Comparison of ENCODE assay signal across 9 cellular contexts in genomic region chr11:126140932-126141291, GRCh38.
A peak's percentile ranks its signal among the peaks of the same experiment; 100 is the strongest.
DNase-seq lines count a peak whose midpoint lies in the region; ATAC-seq, FAIRE-seq and TF ChIP-seq lines count a peak whose summit lies in the region.
"Had no signal": no experiment of that assay in that cellular context is flagged by ENCODE, and none has a peak within 500 bp of the region (broad histone marks: within the 10 kb centered on the region; RNA-seq: fewer than 3 reads in every experiment).

No MANE protein-coding gene starts in this region.

- TF ChIP-seq CTCF in C4-2B (conservative IDR thresholded peaks at IDR 0.05): no peak
- TF ChIP-seq CTCF in nephron (IDR thresholded peaks at IDR 0.05; ENCODE audit: unreplicated experiment in 3 of 3): no peak
- TF ChIP-seq CTCF in GM13977 (IDR thresholded peaks at IDR 0.05; ENCODE audit: extremely low read depth, insufficient read depth, missing control alignments): no peak

- H3K9me3 Mint-ChIP-seq in nephron: no peaks in the 10 kb centered on the region
- H3K9me3 Mint-ChIP-seq in CD4-positive, alpha-beta memory T cell: no peaks in the 10 kb centered on the region

- no peaks in the 10 kb centered on the region for H3K27me3 Mint-ChIP-seq in nephron (ENCODE audit: low read depth)
- peaks cover 9 to 25% of the 10 kb centered on the region in 2 donors for H3K27me3 Mint-ChIP-seq in CD4-positive, alpha-beta memory T cell

- peak overlapping the region; percentile 0 to 36 (median 4) for H3K4me3 Mint-ChIP-seq in nephron
- H3K4me3 Mint-ChIP-seq in CD4-positive, alpha-beta memory T cell: no peak overlapping the region

- no peaks in the 10 kb centered on the region for H3K36me3 Mint-ChIP-seq in nephron (ENCODE audit: low read depth)
- H3K36me3 Mint-ChIP-seq in CD4-positive, alpha-beta memory T cell: no peaks in the 10 kb centered on the region

- H3K4me1 ChIP-seq in CD4-positive, alpha-beta memory T cell (ENCODE audit: insufficient read depth, low read length): no peaks in the 10 kb centered on the region

- H3K27ac Mint-ChIP-seq in nephron: peak overlapping the region; percentile 90 to 97 (median 95)
- H3K27ac Mint-ChIP-seq in CD4-positive, alpha-beta memory T cell: no peak overlapping the region

- peaks cover 65% of the 10 kb centered on the region for H3K4me1 Mint-ChIP-seq in nephron
- H3K4me1 Mint-ChIP-seq in CD4-positive, alpha-beta memory T cell: no peaks in the 10 kb centered on the region

- POLR2A ChIA-PET in CD4-positive, alpha-beta memory T cell (lab: Charles Lee; ENCODE audit: partially characterized antibody): no interaction called here

- H3K36me3 ChIP-seq in CD4-positive, alpha-beta memory T cell (ENCODE audit: insufficient read depth, low read length): no peaks in the 10 kb centered on the region

- intact Hi-C loops in CD4-positive, alpha-beta memory T cell (cut with micrococcal nuclease): no loop called here

- no peaks in the 10 kb centered on the region for H3K27me3 ChIP-seq in CD4-positive, alpha-beta memory T cell (ENCODE audit: insufficient read depth, low read length)

- CTCF ChIA-PET in CD4-positive, alpha-beta memory T cell (lab: Charles Lee; ENCODE audit: partially characterized antibody): no interaction called here

- no peak overlapping the region for H3K4me3 ChIP-seq in CD4-positive, alpha-beta memory T cell (ENCODE audit: low read length in 2 of 2)

- DNase-seq in NCI-H2029 (lab: John Stamatoyannopoulos, UW) (peak; percentile 63), GM13977 (ENCODE audit: low spot score) (no peak), GM19239 (ENCODE audit: insufficient read length, low spot score) (no peak)
- DNase-seq in CD4-positive, alpha-beta memory T cell: no peak

- FAIRE-seq in endometrium (lab: Jason Lieb, UNC): peak; percentile 63
- no peak for FAIRE-seq in GM19239 (lab: Jason Lieb, UNC)

- no peaks in the 10 kb centered on the region for H3K9me3 ChIP-seq in CD4-positive, alpha-beta memory T cell (ENCODE audit: control insufficient read depth in 1 of 2, low read length in 2 of 2)

- no peak for ATAC-seq in GM21447 (IDR thresholded peaks at IDR 0.05; ENCODE audit: unreplicated experiment)

- peak overlapping the region; percentile 1; the same call in 1 of the 2 replicates for H3K27ac ChIP-seq in C4-2B
- H3K27ac ChIP-seq in CD4-positive, alpha-beta memory T cell (ENCODE audit: low read depth, low read length): no peak overlapping the region
- H3K27ac ChIP-seq: RWPE1 had no signal

- in situ Hi-C loops in GM13977 (cut with MboI; ENCODE audit: low pct_unique_long_range_greater_than_20kb, low sequenced_read_pairs, unreplicated experiment): no loop called here

Comparison
In these comparisons a context has a peak if more than half of its experiments do, and no peak if none do; other contexts are left out.
1. H3K27ac Mint-ChIP-seq: peak in nephron (3 of 3); none in CD4-positive, alpha-beta memory T cell (0 of 7).
2. H3K4me3 Mint-ChIP-seq: peak in nephron (3 of 3); none in CD4-positive, alpha-beta memory T cell (0 of 8).